1 cellular context compared by ENCODE assay signal in the genomic region with DNA sequence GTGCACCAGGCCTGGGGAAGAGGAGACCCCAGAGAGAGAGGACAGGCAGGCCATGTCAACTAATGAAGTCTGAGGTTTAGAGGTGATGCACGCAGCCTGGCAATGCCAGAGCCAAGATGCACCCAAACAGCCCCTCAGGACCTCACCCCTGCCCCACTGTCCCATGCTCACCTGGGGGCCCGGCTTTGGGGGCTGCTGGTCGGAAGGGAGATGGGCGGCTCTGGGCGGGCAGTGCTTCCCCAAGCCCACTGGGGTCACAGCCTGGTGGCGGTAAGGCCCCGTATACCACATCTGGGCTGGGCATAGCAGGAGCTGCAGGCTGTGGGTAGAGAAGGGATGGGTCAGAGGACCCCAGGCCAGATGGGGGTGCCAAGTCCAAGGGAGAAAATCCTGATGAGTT.
TF ChIP-seq lines count a peak whose summit lies in the region.

No MANE protein-coding gene starts in this region.

TF ChIP-seq in IMR-90, 13 proteins besides CTCF, POLR2A, EP300 and RAD21 (continued from another document):
- TF ChIP-seq RFX5 (IDR thresholded peaks at IDR 0.05; ENCODE audit: low read depth, low read length) (no peak), CHD1 (IDR thresholded peaks at IDR 0.05; ENCODE audit: low read depth, low read length) (no peak), CEBPB (IDR thresholded peaks at IDR 0.05; ENCODE audit: low read depth, low read length) (no peak), FOS (IDR thresholded peaks at IDR 0.05; ENCODE audit: low read depth, low read length) (no peak), RCOR1 (IDR thresholded peaks at IDR 0.05; ENCODE audit: insufficient replicate concordance, low read length) (no peak)
- TF ChIP-seq, protein P1, sequence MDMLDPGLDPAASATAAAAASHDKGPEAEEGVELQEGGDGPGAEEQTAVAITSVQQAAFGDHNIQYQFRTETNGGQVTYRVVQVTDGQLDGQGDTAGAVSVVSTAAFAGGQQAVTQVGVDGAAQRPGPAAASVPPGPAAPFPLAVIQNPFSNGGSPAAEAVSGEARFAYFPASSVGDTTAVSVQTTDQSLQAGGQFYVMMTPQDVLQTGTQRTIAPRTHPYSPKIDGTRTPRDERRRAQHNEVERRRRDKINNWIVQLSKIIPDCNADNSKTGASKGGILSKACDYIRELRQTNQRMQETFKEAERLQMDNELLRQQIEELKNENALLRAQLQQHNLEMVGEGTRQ (IDR thresholded peaks at IDR 0.05; ENCODE audit: low read depth, low read length), result no peak
